8 cellular contexts compared by ENCODE assay signal in the genomic region with DNA sequence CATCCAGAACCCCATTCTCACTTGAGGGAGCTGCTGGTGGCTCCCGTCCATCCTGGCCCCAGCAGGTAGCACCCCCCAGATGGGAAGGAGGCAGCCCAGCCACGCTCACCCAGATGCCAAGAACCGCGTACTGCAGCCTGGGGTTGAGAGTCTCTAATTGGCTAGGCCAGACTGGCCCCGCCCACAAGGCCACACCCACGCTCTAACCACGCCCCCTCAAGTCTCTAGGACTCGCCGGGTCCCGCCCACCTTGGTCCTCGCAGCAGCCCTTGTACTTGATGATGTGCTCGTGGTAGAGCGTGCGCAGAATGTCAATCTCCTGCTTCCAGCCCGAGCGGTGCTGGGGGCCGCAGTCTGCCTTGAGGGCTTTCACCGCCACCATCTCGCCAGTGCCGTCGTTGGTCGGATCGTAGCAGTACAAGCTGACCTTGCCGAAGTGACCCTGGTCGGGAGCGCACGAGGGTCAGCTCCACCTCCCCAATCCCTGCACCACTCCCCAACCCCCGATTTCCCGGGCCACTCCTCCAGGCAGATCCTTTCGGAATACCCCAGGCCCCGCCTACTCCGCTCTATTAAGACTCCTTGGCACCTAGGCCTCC. TPM values are rescaled to one million over a fixed set of nuclear protein-coding genes. Genes with fewer than 3 reads are reported as not detected.
A peak's percentile ranks its signal among the peaks of the same experiment; 100 is the strongest.
DNase-seq lines count a peak whose midpoint lies in the region; ATAC-seq and TF ChIP-seq lines count a peak whose summit lies in the region.

No MANE protein-coding gene starts in this region.

- no peak overlapping the region for H3K27ac Mint-ChIP-seq in CD8-positive, alpha-beta T cell
- no peak overlapping the region for H3K27ac Mint-ChIP-seq in naive thymus-derived CD4-positive, alpha-beta T cell

- H3K27ac ChIP-seq in CD8-positive, alpha-beta T cell (ENCODE audit: low read depth, low read length): no peak overlapping the region
- H3K27ac ChIP-seq in naive thymus-derived CD4-positive, alpha-beta T cell (ENCODE audit: low read depth, low read length): no peak overlapping the region

- POLR2A ChIA-PET in CD8-positive, alpha-beta T cell (lab: Charles Lee): no interaction called here
- POLR2A ChIA-PET in naive thymus-derived CD4-positive, alpha-beta T cell (lab: Charles Lee): interaction anchor here (1.0 kb wide), 1 partner anchor 83 kb away, joined by 3 read pairs; a partner anchor contains a TSS

- TF ChIP-seq CTCF in CD8-positive, alpha-beta T cell (IDR thresholded peaks at IDR 0.05): no peak

- no peak overlapping the region for H3K4me3 ChIP-seq in CD8-positive, alpha-beta T cell (ENCODE audit: low read depth, low read length)
- no peak overlapping the region for H3K4me3 ChIP-seq in naive thymus-derived CD4-positive, alpha-beta T cell (ENCODE audit: low read length)

- H3K9me3 Mint-ChIP-seq in CD8-positive, alpha-beta T cell: no peaks in the 10 kb centered on the region
- H3K9me3 Mint-ChIP-seq in naive thymus-derived CD4-positive, alpha-beta T cell: no peaks in the 10 kb centered on the region

- no peak overlapping the region for H3K4me3 Mint-ChIP-seq in CD8-positive, alpha-beta T cell
- H3K4me3 Mint-ChIP-seq in naive thymus-derived CD4-positive, alpha-beta T cell: no peak overlapping the region

- intact Hi-C loops in CD8-positive, alpha-beta T cell (cut with DNase I, micrococcal nuclease): no loop called here
- intact Hi-C loops in naive thymus-derived CD4-positive, alpha-beta T cell (cut with micrococcal nuclease): no loop called here

- no peaks in the 10 kb centered on the region for H3K27me3 ChIP-seq in CD8-positive, alpha-beta T cell (ENCODE audit: insufficient read depth, low read length)
- H3K27me3 ChIP-seq in naive thymus-derived CD4-positive, alpha-beta T cell (ENCODE audit: control insufficient read depth in 2 of 2, insufficient read depth in 2 of 2, low read length in 2 of 2): no peaks in the 10 kb centered on the region

- CTCF ChIA-PET in CD8-positive, alpha-beta T cell (lab: Charles Lee): interaction anchor here (1.4 kb wide), 1 partner anchor 35 kb away, joined by 4 read pairs; no protein-coding TSS in a partner anchor
- CTCF ChIA-PET in naive thymus-derived CD4-positive, alpha-beta T cell (lab: Charles Lee): no interaction called here

- no peaks in the 10 kb centered on the region for H3K9me3 ChIP-seq in CD8-positive, alpha-beta T cell (ENCODE audit: low read length)
- H3K9me3 ChIP-seq in naive thymus-derived CD4-positive, alpha-beta T cell (ENCODE audit: control insufficient read depth in 2 of 3, low read length in 3 of 3): no peaks in the 10 kb centered on the region

- peaks cover 26% of the 10 kb centered on the region for H3K36me3 ChIP-seq in CD8-positive, alpha-beta T cell (ENCODE audit: insufficient read depth, low read length)
- peaks cover 0 to 79% (median 13%) of the 10 kb centered on the region in 3 experiments for H3K36me3 ChIP-seq in naive thymus-derived CD4-positive, alpha-beta T cell (ENCODE audit: control insufficient read depth in 2 of 3, insufficient read depth in 3 of 3, low read length in 3 of 3)

- H3K4me1 Mint-ChIP-seq in CD8-positive, alpha-beta T cell (ENCODE audit: low read depth): no peaks in the 10 kb centered on the region
- H3K4me1 Mint-ChIP-seq in naive thymus-derived CD4-positive, alpha-beta T cell: peaks cover 0 to 3% (median 0%) of the 10 kb centered on the region in 7 donors

- peak in 2 of 7 experiments; percentile 31 to 49 for DNase-seq in CD8-positive, alpha-beta T cell
- peak; percentile 47 for DNase-seq in OCI-M1 (lab: John Stamatoyannopoulos, UW)
- peak; percentile 23 for DNase-seq in cerebellar cortex (ENCODE audit: low spot score)
- DNase-seq in naive thymus-derived CD4-positive, alpha-beta T cell: peak in 6 of 9 donors; percentile 17 to 40 (median 24)
- no peak for DNase-seq in SKM-1 (lab: John Stamatoyannopoulos, UW; ENCODE audit: unreplicated experiment)
- no peak for DNase-seq in midbrain (lab: John Stamatoyannopoulos, UW)
- DNase-seq in LoVo (ENCODE audit: low spot score): no peak

- peaks cover 67% of the 10 kb centered on the region for H3K36me3 Mint-ChIP-seq in CD8-positive, alpha-beta T cell
- peaks cover 0 to 20% (median 7%) of the 10 kb centered on the region in 5 donors for H3K36me3 Mint-ChIP-seq in naive thymus-derived CD4-positive, alpha-beta T cell

- H3K4me1 ChIP-seq in CD8-positive, alpha-beta T cell (ENCODE audit: insufficient read depth, low read length): no peaks in the 10 kb centered on the region
- no peaks in the 10 kb centered on the region for H3K4me1 ChIP-seq in naive thymus-derived CD4-positive, alpha-beta T cell (ENCODE audit: control insufficient read depth in 2 of 2, insufficient read depth in 2 of 2, low read length in 2 of 2)

- ATAC-seq in CD8-positive, alpha-beta T cell: peak; percentile 71
- ATAC-seq in naive thymus-derived CD4-positive, alpha-beta T cell: peak; percentile 60
- no peak for ATAC-seq in GM18517 (IDR thresholded peaks at IDR 0.05; ENCODE audit: unreplicated experiment)

- H3K27me3 Mint-ChIP-seq in CD8-positive, alpha-beta T cell (ENCODE audit: low read depth): no peaks in the 10 kb centered on the region
- H3K27me3 Mint-ChIP-seq in naive thymus-derived CD4-positive, alpha-beta T cell: no peaks in the 10 kb centered on the region

RNA-seq across cellular contexts. Expression of a gene that starts 14.5 kb away (rescaled TPM):
- 100 to 1,000 TPM; 134 to 140 TPM for total RNA-seq in CD8-positive, alpha-beta T cell
- 100 to 1,000 TPM; 165 to 202 (median 189) TPM for total RNA-seq in naive thymus-derived CD4-positive, alpha-beta T cell
- 100 to 1,000 TPM; 229 to 244 TPM for polyA plus RNA-seq in naive thymus-derived CD4-positive, alpha-beta T cell

RNA-seq across cellular contexts. Expression of a gene that starts 20.6 kb away (rescaled TPM):
- 10 to 100 TPM; 33.3 to 33.6 TPM for total RNA-seq in CD8-positive, alpha-beta T cell
- 10 to 100 TPM; 43.2 to 81.1 (median 50.2) TPM for total RNA-seq in naive thymus-derived CD4-positive, alpha-beta T cell
- 10 to 100 TPM; 15.6 to 31.9 TPM for polyA plus RNA-seq in naive thymus-derived CD4-positive, alpha-beta T cell

RNA-seq across cellular contexts. Expression of a gene that starts 26.5 kb away (rescaled TPM):
- total RNA-seq in CD8-positive, alpha-beta T cell: 100 to 1,000 TPM; 244 to 250 TPM
- 100 to 1,000 TPM; 224 to 346 (median 284) TPM for total RNA-seq in naive thymus-derived CD4-positive, alpha-beta T cell
- polyA plus RNA-seq in naive thymus-derived CD4-positive, alpha-beta T cell: 10 to 100 TPM; 45.4 to 55.6 TPM

RNA-seq across cellular contexts. Expression of a gene that starts 38.1 kb away (rescaled TPM):
- total RNA-seq in CD8-positive, alpha-beta T cell: 1 to 10 TPM; 3.1 to 4.2 TPM
- total RNA-seq in naive thymus-derived CD4-positive, alpha-beta T cell: 10 to 100 TPM in 2 of 5 experiments, 1 to 10 TPM in 3; 5.7 to 10.5 (median 9.3) TPM
- 10 to 100 TPM; 18.3 to 19.4 TPM for polyA plus RNA-seq in naive thymus-derived CD4-positive, alpha-beta T cell

RNA-seq across cellular contexts. Expression of a gene that starts 44.3 kb away (rescaled TPM):
- 1 to 10 TPM; 1.7 to 1.8 TPM for total RNA-seq in CD8-positive, alpha-beta T cell
- total RNA-seq in naive thymus-derived CD4-positive, alpha-beta T cell: 10 to 100 TPM in 1 of 5 experiments, 1 to 10 TPM in 4; 1.2 to 11.4 (median 6.2) TPM
- under 1 TPM in 1 of 2 donors, not detected in 1; 0.22 TPM for polyA plus RNA-seq in naive thymus-derived CD4-positive, alpha-beta T cell

Comparison
In these comparisons a context has a peak if more than half of its experiments do, and no peak if none do; other contexts are left out.
1. DNase-seq: peak in OCI-M1 (single experiment), cerebellar cortex (single experiment) and naive thymus-derived CD4-positive, alpha-beta T cell (6 of 9); none in SKM-1 (single experiment), midbrain (single experiment) and LoVo (single experiment).